8 cellular contexts compared by ENCODE assay signal in the genomic region with DNA sequence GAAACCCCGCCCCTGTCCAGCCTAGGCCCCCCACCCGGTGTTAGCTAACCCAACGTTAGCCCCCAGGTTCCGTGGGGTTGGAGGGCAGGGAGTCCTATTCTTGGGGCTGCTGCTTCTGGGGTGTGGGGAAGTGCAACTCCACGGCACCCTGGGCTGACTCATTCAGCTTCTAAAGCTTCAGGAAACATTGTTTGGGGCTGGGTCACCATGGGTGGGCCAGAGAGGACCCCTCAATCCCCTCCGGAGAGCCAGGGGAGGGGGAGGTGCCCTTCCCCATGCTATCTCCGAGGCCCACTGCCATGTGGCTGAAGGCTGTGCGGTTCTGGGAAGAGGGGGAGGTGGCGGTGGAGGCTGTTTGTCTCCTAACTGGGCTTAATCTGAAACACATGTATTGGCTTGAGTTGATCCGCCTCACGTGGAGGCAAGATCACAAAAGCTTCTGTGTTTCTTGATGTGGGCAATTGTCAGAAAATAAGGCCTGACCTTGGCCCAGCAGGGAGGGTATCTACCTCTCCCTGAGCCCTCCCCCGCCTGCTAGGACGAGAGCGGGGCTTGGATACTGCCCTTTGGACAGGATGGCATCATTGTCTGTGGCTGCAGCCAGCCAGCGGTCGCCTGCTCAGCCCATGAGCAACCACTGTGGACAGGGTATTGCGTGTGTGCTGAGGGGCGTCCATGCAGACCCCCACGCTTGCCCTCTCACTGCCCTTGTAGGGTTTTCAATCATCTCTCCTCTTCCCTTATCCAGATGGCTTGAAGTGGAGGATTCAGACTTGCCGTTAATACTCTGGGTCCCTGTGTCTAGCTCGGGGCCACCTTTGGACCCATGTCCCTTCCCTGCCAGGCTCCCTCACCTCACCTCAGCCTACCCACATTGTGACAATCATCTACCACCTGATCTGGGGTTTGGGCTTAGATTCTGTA. TPM values are rescaled to one million over a fixed set of nuclear protein-coding genes. Genes with fewer than 3 reads are reported as not detected.
DNase-seq lines count a peak whose midpoint lies in the region; ATAC-seq and TF ChIP-seq lines count a peak whose summit lies in the region.

No MANE protein-coding gene starts in this region.

- peak overlapping the region; percentile 21 to 50 (median 41) for H3K4me3 ChIP-seq in sigmoid colon

- H3K9me3 ChIP-seq in sigmoid colon: no peaks in the 10 kb centered on the region

- peaks cover 5% of the 10 kb centered on the region for H3K27me3 Mint-ChIP-seq in activated CD4-positive, alpha-beta T cell treated with anti-CD3 and anti-CD28 coated beads, Interleukin-2, amount 10 ng/mL, durations not matched to agents 24 days and 14 days
- H3K27me3 Mint-ChIP-seq in activated T-cell treated with anti-CD3 and anti-CD28 coated beads, Interleukin-2, amount 50 U/mL, for 4 hours (ENCODE audit: low read depth): no peaks in the 10 kb centered on the region

- intact Hi-C loops in activated CD4-positive, alpha-beta T cell treated with anti-CD3 and anti-CD28 coated beads, Interleukin-2, amount 10 ng/mL, durations not matched to agents 24 days and 14 days (cut with micrococcal nuclease): loop anchor here (5.0 kb wide), 1 partner anchor 41 kb away; the partner anchor contains the start of gene WDR81
- intact Hi-C loops in Right ventricle myocardium superior (cut with DNase I): no loop called here
- intact Hi-C loops in sigmoid colon (cut with DNase I): no loop called here

- peaks cover 2% of the 10 kb centered on the region for H3K36me3 Mint-ChIP-seq in activated CD4-positive, alpha-beta T cell treated with anti-CD3 and anti-CD28 coated beads, Interleukin-2, amount 10 ng/mL, durations not matched to agents 24 days and 14 days (ENCODE audit: low read depth)
- no peaks in the 10 kb centered on the region for H3K36me3 Mint-ChIP-seq in activated T-cell treated with anti-CD3 and anti-CD28 coated beads, Interleukin-2, amount 50 U/mL, for 4 hours (ENCODE audit: insufficient read depth)

- TF ChIP-seq POLR2A in sigmoid colon (IDR thresholded peaks at IDR 0.05): no peak

- WGBS in sigmoid colon, 2 donors: 53 to 55% methylated on average over 21 of the region's 21 CpGs

- peak overlapping the region; percentile 79 for H3K27ac Mint-ChIP-seq in activated CD4-positive, alpha-beta T cell treated with anti-CD3 and anti-CD28 coated beads, Interleukin-2, amount 10 ng/mL, durations not matched to agents 24 days and 14 days

- H3K4me1 Mint-ChIP-seq in activated CD4-positive, alpha-beta T cell treated with anti-CD3 and anti-CD28 coated beads, Interleukin-2, amount 10 ng/mL, durations not matched to agents 24 days and 14 days: peaks cover 25% of the 10 kb centered on the region
- H3K4me1 Mint-ChIP-seq in activated T-cell treated with anti-CD3 and anti-CD28 coated beads, Interleukin-2, amount 50 U/mL, for 4 hours (ENCODE audit: low read depth): peaks cover 34% of the 10 kb centered on the region

- H3K27ac ChIP-seq in sigmoid colon: peak overlapping the region; percentile 65 to 71 (median 70)

- TF ChIP-seq EP300 in sigmoid colon (IDR thresholded peaks at IDR 0.05): no peak

- H3K4me1 ChIP-seq in sigmoid colon: peaks cover 0 to 17% (median 12%) of the 10 kb centered on the region in 4 donors

- no peaks in the 10 kb centered on the region for H3K27me3 ChIP-seq in sigmoid colon

- peak; percentile 29 to 56 for ATAC-seq in activated T-cell treated with anti-CD3 and anti-CD28 coated beads, Interleukin-2, amount 50 U/mL, for 4 hours
- ATAC-seq in Right ventricle myocardium superior (ENCODE audit: poor library complexity) (peak; percentile 70), GM18861 (IDR thresholded peaks at IDR 0.05; ENCODE audit: unreplicated experiment) (no peak), HG03354 (IDR thresholded peaks at IDR 0.05; ENCODE audit: poor library complexity, severe bottlenecking, unreplicated experiment) (no peak)

- peak; percentile 60 for DNase-seq in activated CD4-positive, alpha-beta T cell treated with anti-CD3 and anti-CD28 coated beads, Interleukin-2, amount 10 ng/mL, durations not matched to agents 24 days and 14 days
- no peak for DNase-seq in activated CD4-positive, alpha-beta T cell treated with anti-CD3 and anti-CD28 coated beads, Interleukin-2, amount 50 U/mL, for 1 hour
- DNase-seq in activated T-cell treated with anti-CD3 and anti-CD28 coated beads, Interleukin-2, amount 50 U/mL, for 4 hours: no peak
- DNase-seq in Right ventricle myocardium superior (peak; percentile 67), sigmoid colon (peak; percentile 87), NCI-H2081 (lab: John Stamatoyannopoulos, UW) (no peak)

- no peaks in the 10 kb centered on the region for H3K9me3 Mint-ChIP-seq in activated CD4-positive, alpha-beta T cell treated with anti-CD3 and anti-CD28 coated beads, Interleukin-2, amount 10 ng/mL, durations not matched to agents 24 days and 14 days
- no peaks in the 10 kb centered on the region for H3K9me3 Mint-ChIP-seq in activated T-cell treated with anti-CD3 and anti-CD28 coated beads, Interleukin-2, amount 50 U/mL, for 4 hours

- no peak for TF ChIP-seq CTCF in sigmoid colon (IDR thresholded peaks at IDR 0.05)

- H3K36me3 ChIP-seq in sigmoid colon: no peaks in the 10 kb centered on the region

- H3K4me3 Mint-ChIP-seq in activated CD4-positive, alpha-beta T cell treated with anti-CD3 and anti-CD28 coated beads, Interleukin-2, amount 10 ng/mL, durations not matched to agents 24 days and 14 days: peak overlapping the region; percentile 61
- H3K4me3 Mint-ChIP-seq in activated T-cell treated with anti-CD3 and anti-CD28 coated beads, Interleukin-2, amount 50 U/mL, for 4 hours: no peak overlapping the region

RNA-seq across cellular contexts. Expression of gene SERPINF1, which starts 1.3 kb away (rescaled TPM):
- total RNA-seq in activated CD4-positive, alpha-beta T cell treated with anti-CD3 and anti-CD28 coated beads, Interleukin-2, amount 10 ng/mL, durations not matched to agents 24 days and 14 days: not detected in 2 replicates
- total RNA-seq in activated T-cell treated with anti-CD3 and anti-CD28 coated beads, Interleukin-2, amount 50 U/mL, for 4 hours: 1 to 10 TPM; 1.1 to 1.3 (median 1.3) TPM
- total RNA-seq in Right ventricle myocardium superior: 131 TPM
- 100 to 1,000 TPM; 275 to 539 (median 352) TPM for total RNA-seq in sigmoid colon
- polyA plus RNA-seq in sigmoid colon: 100 to 1,000 TPM in 2 of 3 donors, 10 to 100 TPM in 1; 77.7 to 124 (median 112) TPM

RNA-seq across cellular contexts. Expression of gene SERPINF2, which starts 20.5 kb away (rescaled TPM):
- 0.12 and 0.16 TPM in 2 replicates for total RNA-seq in activated CD4-positive, alpha-beta T cell treated with anti-CD3 and anti-CD28 coated beads, Interleukin-2, amount 10 ng/mL, durations not matched to agents 24 days and 14 days
- total RNA-seq in activated T-cell treated with anti-CD3 and anti-CD28 coated beads, Interleukin-2, amount 50 U/mL, for 4 hours: under 1 TPM; 0.45 to 0.60 (median 0.56) TPM
- total RNA-seq in Right ventricle myocardium superior (0.32 TPM), sigmoid colon (1 to 10 TPM; 2.9 to 7.2 (median 4.1) TPM)
- 10 to 100 TPM in 1 of 3 donors, 1 to 10 TPM in 1, under 1 TPM in 1; 0.69 to 12.9 (median 1.2) TPM for polyA plus RNA-seq in sigmoid colon

RNA-seq across cellular contexts. Expression of gene WDR81, which starts 38.7 kb away (rescaled TPM):
- 17.6 and 18.3 TPM in 2 replicates for total RNA-seq in activated CD4-positive, alpha-beta T cell treated with anti-CD3 and anti-CD28 coated beads, Interleukin-2, amount 10 ng/mL, durations not matched to agents 24 days and 14 days
- total RNA-seq in activated T-cell treated with anti-CD3 and anti-CD28 coated beads, Interleukin-2, amount 50 U/mL, for 4 hours: 10 to 100 TPM; 21.1 to 24.0 (median 21.5) TPM
- total RNA-seq in Right ventricle myocardium superior (8.5 TPM), sigmoid colon (10 to 100 TPM; 21.8 to 49.3 (median 28.2) TPM)
- 10 to 100 TPM in 1 of 3 donors, 1 to 10 TPM in 2; 6.6 to 29.3 (median 7.4) TPM for polyA plus RNA-seq in sigmoid colon

RNA-seq across cellular contexts. Expression of gene TLCD2, which starts 53.0 kb away (rescaled TPM):
- total RNA-seq in activated CD4-positive, alpha-beta T cell treated with anti-CD3 and anti-CD28 coated beads, Interleukin-2, amount 10 ng/mL, durations not matched to agents 24 days and 14 days: 0.07 and 0.14 TPM in 2 replicates
- under 1 TPM; 0.08 to 0.19 (median 0.13) TPM for total RNA-seq in activated T-cell treated with anti-CD3 and anti-CD28 coated beads, Interleukin-2, amount 50 U/mL, for 4 hours
- total RNA-seq in Right ventricle myocardium superior: 2.0 TPM
- 1 to 10 TPM; 2.6 to 5.4 (median 4.1) TPM for total RNA-seq in sigmoid colon
- polyA plus RNA-seq in sigmoid colon: 10 to 100 TPM in 1 of 3 donors, 1 to 10 TPM in 2; 7.2 to 23.2 (median 9.2) TPM

Comparison
In these comparisons a context has a peak if more than half of its experiments do, and no peak if none do; other contexts are left out.
1. DNase-seq: peak in activated CD4-positive, alpha-beta T cell treated with anti-CD3 and anti-CD28 coated beads, Interleukin-2, amount 10 ng/mL, durations not matched to agents 24 days and 14 days (single experiment), Right ventricle myocardium superior (single experiment) and sigmoid colon (single experiment); none in activated CD4-positive, alpha-beta T cell treated with anti-CD3 and anti-CD28 coated beads, Interleukin-2, amount 50 U/mL, for 1 hour (single experiment), activated T-cell treated with anti-CD3 and anti-CD28 coated beads, Interleukin-2, amount 50 U/mL, for 4 hours (single experiment) and NCI-H2081 (0 of 2).
2. ATAC-seq: peak in activated T-cell treated with anti-CD3 and anti-CD28 coated beads, Interleukin-2, amount 50 U/mL, for 4 hours (2 of 2) and Right ventricle myocardium superior (single experiment); none in GM18861 (single experiment) and HG03354 (single experiment).
3. RNA of gene SERPINF1, which starts 1.3 kb away (total RNA-seq): 275 to 539 TPM in sigmoid colon and 131 TPM in Right ventricle myocardium superior (single experiment); 1.1 to 1.3 TPM in activated T-cell treated with anti-CD3 and anti-CD28 coated beads, Interleukin-2, amount 50 U/mL, for 4 hours and not detected in activated CD4-positive, alpha-beta T cell treated with anti-CD3 and anti-CD28 coated beads, Interleukin-2, amount 10 ng/mL, durations not matched to agents 24 days and 14 days; every median in the first group is over 10 times any median in the second.